ENCODE assay signal across 10 cellular contexts in the genomic region with DNA sequence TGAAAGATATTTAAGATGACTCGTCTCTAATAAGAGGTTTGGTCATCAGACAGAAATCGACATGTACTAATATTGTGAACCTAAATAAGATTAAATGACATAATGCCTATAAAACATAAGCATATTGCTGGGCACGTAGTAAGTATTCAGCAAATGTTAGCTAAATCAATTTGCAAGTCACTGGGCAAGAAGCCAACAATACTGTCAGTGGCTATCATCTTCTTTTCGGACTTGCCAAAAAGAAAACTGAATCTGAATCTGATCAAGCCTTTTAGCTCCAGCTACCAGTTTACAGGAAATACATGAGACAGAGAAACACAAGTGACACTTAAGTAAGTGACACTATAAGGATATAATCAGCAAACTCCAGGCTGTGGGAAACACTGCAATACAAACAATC. TPM values are rescaled to one million over a fixed set of nuclear protein-coding genes. Genes with fewer than 3 reads are reported as not detected.
DNase-seq lines count a peak whose midpoint lies in the region; ATAC-seq and TF ChIP-seq lines count a peak whose summit lies in the region.
"Had no signal": no experiment of that assay in that cellular context is flagged by ENCODE, and none has a peak within 500 bp of the region (broad histone marks: within the 10 kb centered on the region; RNA-seq: fewer than 3 reads in every experiment).

No MANE protein-coding gene starts in this region.

- no peak overlapping the region for H2AFZ ChIP-seq in GM23248

- in situ Hi-C loops in GM23248 (cut with MboI), result no loop called here
- in situ Hi-C loops in SK-MEL-5 (cut with HindIII; ENCODE audit: low pct_unique_long_range_greater_than_20kb, low sequenced_read_pairs), result no loop called here

- H4K20me1 ChIP-seq in GM23248 (ENCODE audit: insufficient read depth), result no peaks in the 10 kb centered on the region

- intact Hi-C loops in Calu3 (cut with micrococcal nuclease; ENCODE audit: unreplicated experiment), result no loop called here

- H3K4me3 ChIP-seq in GM23248, result no peak overlapping the region

- no peak overlapping the region for H3K4me3 Mint-ChIP-seq in Calu3 (ENCODE audit: low read depth, unreplicated experiment)
- H3K4me3 Mint-ChIP-seq: dendritic cell treated with granulocyte-macrophage colony-stimulating factor and Interleukin-4, amounts not matched to agents 40 ng/mL and 50 ng/mL, for 4 days; memory B cell had no signal

- no TSS peak for BruUV-seq in Calu3 (replicated peaks; lab: Mats Ljungman, UMichigan)

- no peak overlapping the region for H3K9ac ChIP-seq in GM23248

- CTCF ChIA-PET in Calu3 (lab: Charles Lee), result no interaction called here

- no peaks in the 10 kb centered on the region for H3K9me2 ChIP-seq in GM23248 (ENCODE audit: insufficient read depth)

- H3K9me3 ChIP-seq in GM23248 (ENCODE audit: low read depth), result no peaks in the 10 kb centered on the region

- H3K4me1 ChIP-seq in GM23248 (ENCODE audit: insufficient read depth), result no peaks in the 10 kb centered on the region

- no peak for TF ChIP-seq CTCF in Calu3 (IDR thresholded peaks at IDR 0.05; ENCODE audit: unreplicated experiment)

- ATAC-seq in GM21423 (IDR thresholded peaks at IDR 0.05; ENCODE audit: unreplicated experiment), result no peak

- no peak overlapping the region for H3K27ac ChIP-seq in GM23248

- WGBS in GM23248 (ENCODE audit: low coverage in 1 of 2, low lambda C conversion rate in 2 of 2, missing lambda C conversion rate in 2 of 2), 2 experiments, result 51 to 54% methylated on average over 4 of the region's 4 CpGs

- peak; percentile 32 for DNase-seq in DMS153 treated with DMSO at 0.1 percent for 48 hours (lab: John Stamatoyannopoulos, UW; ENCODE audit: unreplicated experiment)
- DNase-seq in GM23248, result peak; percentile 42
- peak; percentile 40 for DNase-seq in SK-MEL-5 (ENCODE audit: low read depth, low spot score)
- DNase-seq in iris pigment epithelial cell (ENCODE audit: low read depth), result peak; percentile 29
- no peak for DNase-seq in cerebellar nuclear complex (lab: John Stamatoyannopoulos, UW)
- no peak for DNase-seq in 8988T
- no peak for DNase-seq in Calu3

- no peaks in the 10 kb centered on the region for H3K36me3 Mint-ChIP-seq in Calu3 (ENCODE audit: insufficient read depth, unreplicated experiment)

- H3K27ac Mint-ChIP-seq in Calu3 (ENCODE audit: unreplicated experiment), result no peak overlapping the region
- H3K27ac Mint-ChIP-seq: dendritic cell treated with granulocyte-macrophage colony-stimulating factor and Interleukin-4, amounts not matched to agents 40 ng/mL and 50 ng/mL, for 4 days; memory B cell had no signal

- H3K27me3 Mint-ChIP-seq in Calu3 (ENCODE audit: unreplicated experiment), result no peaks in the 10 kb centered on the region
- H3K27me3 Mint-ChIP-seq: dendritic cell treated with granulocyte-macrophage colony-stimulating factor and Interleukin-4, amounts not matched to agents 40 ng/mL and 50 ng/mL, for 4 days; memory B cell had no signal

- H3K9me3 Mint-ChIP-seq in Calu3 (ENCODE audit: low read depth, unreplicated experiment), result no peaks in the 10 kb centered on the region
- H3K9me3 Mint-ChIP-seq: dendritic cell treated with granulocyte-macrophage colony-stimulating factor and Interleukin-4, amounts not matched to agents 40 ng/mL and 50 ng/mL, for 4 days; memory B cell had no signal

- H3K79me2 ChIP-seq in GM23248 (ENCODE audit: insufficient read depth), result no peaks in the 10 kb centered on the region

- H3K27me3 ChIP-seq in GM23248 (replicated peaks; ENCODE audit: insufficient read depth), result no peaks in the 10 kb centered on the region

- H3K36me3 ChIP-seq in GM23248 (ENCODE audit: low read depth), result no peaks in the 10 kb centered on the region

- H3K4me1 Mint-ChIP-seq in Calu3 (ENCODE audit: low read depth, unreplicated experiment), result no peaks in the 10 kb centered on the region

- H3K4me2 ChIP-seq in GM23248 (ENCODE audit: unreplicated experiment), result no peak overlapping the region

- H3F3A ChIP-seq in GM23248 (ENCODE audit: insufficient read depth), result no peaks in the 10 kb centered on the region

RNA-seq across cellular contexts. Expression of a gene that starts 46.0 kb away (rescaled TPM):
- total RNA-seq in GM23248 (2014; rRNA removed; shearing (Covaris generic)), result 1,075 and 1,127 TPM in 2 replicates
- 733 and 750 TPM in 2 replicates for polyA plus RNA-seq in GM23248 (2016; fragmentation: Nextera tagmentation; extraction: Ambion mirVana)
- 2,582 and 2,737 TPM in 2 replicates for total RNA-seq in SK-MEL-5 (2014; rRNA removed; shearing (Covaris generic))
- polyA plus RNA-seq in SK-MEL-5 (2015; cell fraction: cytosol; rRNA removed), result 1,321 and 1,374 TPM in 2 replicates
- 445 and 646 TPM in 2 replicates for polyA plus RNA-seq in SK-MEL-5 (2015; cell fraction: nucleus; rRNA removed)
- total RNA-seq in Calu3 (2022), result 672 and 835 TPM in 2 replicates

Comparison
In these comparisons a context has a peak if more than half of its experiments do, and no peak if none do; other contexts are left out.
1. DNase-seq: peak in DMS153 treated with DMSO at 0.1 percent for 48 hours (single experiment), GM23248 (single experiment), SK-MEL-5 (single experiment) and iris pigment epithelial cell (single experiment); none in cerebellar nuclear complex (0 of 2), 8988T (single experiment) and Calu3 (single experiment).